In genomic region chr16:66935319-66936011, GRCh38 we compare ENCODE assay signal across 8 cellular contexts. TPM values are rescaled to one million over a fixed set of nuclear protein-coding genes. Genes with fewer than 3 reads are reported as not detected.
DNase-seq lines count a peak whose midpoint lies in the region; ATAC-seq, FAIRE-seq and TF ChIP-seq lines count a peak whose summit lies in the region.

Gene CES2, plus strand, starts transcription at chr16:66935516. Its CDS starts 120 bp downstream, at chr16:66935636.

- H3K4me1 ChIP-seq in SJSA1 (replicated peaks): peaks cover 16% of the 10 kb centered on the region
- peaks cover 7% of the 10 kb centered on the region for H3K4me1 ChIP-seq in endothelial cell of umbilical vein (ENCODE audit: control insufficient read depth, extremely low read depth, insufficient read depth, low read length)
- peaks cover 33% of the 10 kb centered on the region for H3K4me1 ChIP-seq in mononuclear cell (ENCODE audit: insufficient read depth, low read length)

- CTCF ChIA-PET in endothelial cell of umbilical vein (lab: Charles Lee): no interaction called here

- H3K9me3 ChIP-seq in SJSA1 (replicated peaks) (no peaks in the 10 kb centered on the region), endothelial cell of umbilical vein (replicated peaks; ENCODE audit: control insufficient read depth, insufficient read depth, low read length) (no peaks in the 10 kb centered on the region), mononuclear cell (ENCODE audit: low read depth, low read length) (no peaks in the 10 kb centered on the region)

- peak within 1 kb of the TSS; percentile 79 for H3K9ac ChIP-seq in endothelial cell of umbilical vein (replicated peaks; ENCODE audit: extremely low read depth, insufficient read depth, low read length)

- H3K9me1 ChIP-seq in endothelial cell of umbilical vein (replicated peaks; ENCODE audit: control insufficient read depth, extremely low read depth, insufficient read depth, low read length): no peaks in the 10 kb centered on the region

- peak within 1 kb of the TSS; percentile 63 for H2AFZ ChIP-seq in endothelial cell of umbilical vein (ENCODE audit: low read depth, low read length)

- TF ChIP-seq POLR2A in endothelial cell of umbilical vein (IDR thresholded peaks at IDR 0.05; ENCODE audit: low read depth, low read length): no peak

- H4K20me1 ChIP-seq in endothelial cell of umbilical vein (replicated peaks; ENCODE audit: control insufficient read depth, extremely low read depth, insufficient read depth, low read length): no peaks in the 10 kb centered on the region

- POLR2A ChIA-PET in endothelial cell of umbilical vein (lab: Charles Lee): no interaction called here

- ATAC-seq in HG02981 (IDR thresholded peaks at IDR 0.05; ENCODE audit: unreplicated experiment): no peak
- ATAC-seq in GM19455 (IDR thresholded peaks at IDR 0.05; ENCODE audit: unreplicated experiment): no peak

- TF ChIP-seq CTCF in GM12875 (IDR thresholded peaks at IDR 0.05; ENCODE audit: borderline replicate concordance, insufficient read depth, low read depth, low read length) (no peak), endothelial cell of umbilical vein (IDR thresholded peaks at IDR 0.05; ENCODE audit: extremely low read depth in 1 of 2, insufficient read depth in 1 of 2, low read depth in 1 of 2, low read length in 2 of 2) (no peak)

- H3K4me3 ChIP-seq in GM12875 (ENCODE audit: low read depth, low read length) (peak within 1 kb of the TSS; percentile 78), SJSA1 (peak within 1 kb of the TSS; percentile 77), endothelial cell of umbilical vein (replicated peaks in 1 of 3; ENCODE audit: insufficient read depth in 1 of 3, low read depth in 1 of 3, low read length in 3 of 3) (peak within 1 kb of the TSS; percentile 2 to 88 (median 58)), mononuclear cell (ENCODE audit: low read length) (peak within 1 kb of the TSS; percentile 76)

- dilution Hi-C loops in endothelial cell of umbilical vein (cut with MboI; ENCODE audit: extremely low pct_ligation_motif_present, low sequenced_read_pairs): no loop called here

- no peak for FAIRE-seq in endothelial cell of umbilical vein (lab: Jason Lieb, UNC)
- peak; percentile 75 for FAIRE-seq in urothelium cell line (lab: Jason Lieb, UNC)

- DNase-seq in SJSA1 (ENCODE audit: low read depth in 1 of 2, low spot score in 2 of 2): peak in 1 of 2 experiments; percentile 41
- DNase-seq in endothelial cell of umbilical vein (ENCODE audit: low read depth, low spot score): peak; percentile 35
- peak; percentile 58 for DNase-seq in urothelium cell line (ENCODE audit: low spot score)
- DNase-seq in NCI-H146 treated with DMSO at 0.1 percent for 48 hours (lab: John Stamatoyannopoulos, UW; ENCODE audit: unreplicated experiment): no peak

- H3K79me2 ChIP-seq in endothelial cell of umbilical vein (ENCODE audit: control insufficient read depth, insufficient read depth, low read length): peaks cover 20% of the 10 kb centered on the region

- H3K27me3 ChIP-seq in SJSA1 (replicated peaks) (no peaks in the 10 kb centered on the region), endothelial cell of umbilical vein (ENCODE audit: control insufficient read depth in 2 of 2, insufficient read depth in 2 of 2, low read length in 2 of 2) (no peaks in the 10 kb centered on the region), mononuclear cell (ENCODE audit: insufficient read depth, low read length) (no peaks in the 10 kb centered on the region)

- no TSS peak for BruUV-seq in endothelial cell of umbilical vein (replicated peaks; lab: Mats Ljungman, UMichigan)

- intact Hi-C loops in endothelial cell of umbilical vein (cut with micrococcal nuclease): no loop called here

- H3K27ac ChIP-seq in SJSA1 (peak within 1 kb of the TSS; percentile 49), endothelial cell of umbilical vein (ENCODE audit: insufficient read depth, low read depth, low read length) (peak within 1 kb of the TSS; percentile 67)

- H3K4me2 ChIP-seq in endothelial cell of umbilical vein (ENCODE audit: insufficient read depth, low read length): peak within 1 kb of the TSS; percentile 78

- H3K36me3 ChIP-seq in SJSA1 (peaks cover 67% of the 10 kb centered on the region), endothelial cell of umbilical vein (ENCODE audit: control insufficient read depth in 2 of 2, extremely low read depth in 1 of 2, insufficient read depth in 2 of 2, low read length in 2 of 2) (peaks cover 0 to 4% of the 10 kb centered on the region in 2 experiments)

TF ChIP-seq in endothelial cell of umbilical vein, 7 proteins besides CTCF, POLR2A, EP300 and RAD21:
- TF ChIP-seq FOS (IDR thresholded peaks at IDR 0.05; ENCODE audit: borderline replicate concordance, insufficient read depth, low read length) (no peak), GATA2 (IDR thresholded peaks at IDR 0.05; ENCODE audit: insufficient read depth, insufficient read length, low read depth, low read length) (no peak), MYC (IDR thresholded peaks at IDR 0.05; ENCODE audit: low read depth, low read length) (no peak), JUN (IDR thresholded peaks at IDR 0.05; ENCODE audit: borderline replicate concordance, insufficient read depth, insufficient read length, low read depth) (no peak), EZH2 (IDR thresholded peaks at IDR 0.05; ENCODE audit: borderline replicate concordance, low read depth, low read length, severe bottlenecking) (no peak), MAX (IDR thresholded peaks at IDR 0.05; ENCODE audit: insufficient read depth, insufficient read length) (no peak), POLR2AphosphoS5 (IDR thresholded peaks at IDR 0.05; ENCODE audit: insufficient read depth, low read depth, low read length) (no peak)
TF ChIP-seq in endothelial cell of umbilical vein: peak in this region for 0.

RNA-seq across cellular contexts. Expression of gene CES2, which starts in this region (rescaled TPM):
- total RNA-seq in SJSA1 (2014; rRNA removed; shearing (Covaris generic)): 15.6 and 21.9 TPM in 2 replicates
- total RNA-seq in endothelial cell of umbilical vein (24.5 and 28.8 TPM in 2 replicates), mononuclear cell (23.8 TPM)
- 19.1 and 19.6 TPM in 2 replicates for polyA plus RNA-seq in endothelial cell of umbilical vein
- polyA plus RNA-seq in endothelial cell of umbilical vein (2011; cell fraction: cytosol; rRNA removed): 14.4 and 18.0 TPM in 2 replicates
- 24.0 and 25.8 TPM in 2 replicates for polyA plus RNA-seq in endothelial cell of umbilical vein (2011; cell fraction: nucleus; rRNA removed)
- polyA plus RNA-seq in endothelial cell of umbilical vein (2012): 16.7 and 17.6 TPM in 2 replicates
- polyA minus RNA-seq in endothelial cell of umbilical vein: 21.2 and 23.0 TPM in 2 replicates
- polyA minus RNA-seq in endothelial cell of umbilical vein (2011; cell fraction: cytosol; rRNA and poly(A)+ RNA removed): 20.5 TPM
- polyA minus RNA-seq in endothelial cell of umbilical vein (2011; cell fraction: nucleus; rRNA and poly(A)+ RNA removed): 18.0 and 19.3 TPM in 2 replicates
